In the genomic region with DNA sequence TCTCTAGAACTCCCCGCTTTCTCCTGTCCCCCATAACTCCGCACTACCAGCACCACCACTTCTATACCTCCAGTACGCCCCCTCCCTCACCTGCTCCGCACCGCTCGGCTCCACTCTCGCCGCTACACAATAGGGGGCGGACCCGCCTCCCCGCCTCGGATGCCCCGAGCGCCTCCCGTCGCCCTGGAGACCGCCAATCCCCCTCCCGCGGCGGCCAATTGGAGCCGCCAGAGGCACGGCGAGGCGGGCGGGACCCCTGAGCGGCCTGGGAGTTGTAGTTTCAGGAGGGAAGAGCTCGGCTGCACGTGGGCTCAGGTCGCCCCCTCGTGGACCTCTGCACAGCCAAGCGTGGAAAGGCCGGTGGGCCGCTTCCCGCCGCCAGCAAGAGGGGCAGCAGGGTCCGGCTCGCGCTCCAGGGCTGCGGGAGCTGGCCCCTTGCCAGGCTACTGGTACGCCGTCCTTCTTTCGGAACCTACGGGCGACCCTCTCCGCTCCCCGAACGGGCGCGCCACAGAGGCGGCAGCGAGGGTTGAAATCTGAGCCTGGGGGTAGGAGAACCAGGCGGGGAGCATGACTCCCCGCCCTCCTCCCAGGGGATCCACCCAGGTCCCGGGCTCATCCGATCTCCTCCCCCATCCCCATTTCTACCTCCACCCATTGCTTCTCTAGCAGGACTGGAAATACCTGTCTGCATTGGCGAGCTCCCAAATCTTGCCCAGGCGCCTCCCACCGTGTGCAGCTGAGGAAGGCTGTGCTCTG, we compare ENCODE assay signal across 8 cellular contexts. TPM values are rescaled to one million over a fixed set of nuclear protein-coding genes. Genes with fewer than 3 reads are reported as not detected.
DNase-seq lines count a peak whose midpoint lies in the region; ATAC-seq, FAIRE-seq and TF ChIP-seq lines count a peak whose summit lies in the region.

A gene with protein sequence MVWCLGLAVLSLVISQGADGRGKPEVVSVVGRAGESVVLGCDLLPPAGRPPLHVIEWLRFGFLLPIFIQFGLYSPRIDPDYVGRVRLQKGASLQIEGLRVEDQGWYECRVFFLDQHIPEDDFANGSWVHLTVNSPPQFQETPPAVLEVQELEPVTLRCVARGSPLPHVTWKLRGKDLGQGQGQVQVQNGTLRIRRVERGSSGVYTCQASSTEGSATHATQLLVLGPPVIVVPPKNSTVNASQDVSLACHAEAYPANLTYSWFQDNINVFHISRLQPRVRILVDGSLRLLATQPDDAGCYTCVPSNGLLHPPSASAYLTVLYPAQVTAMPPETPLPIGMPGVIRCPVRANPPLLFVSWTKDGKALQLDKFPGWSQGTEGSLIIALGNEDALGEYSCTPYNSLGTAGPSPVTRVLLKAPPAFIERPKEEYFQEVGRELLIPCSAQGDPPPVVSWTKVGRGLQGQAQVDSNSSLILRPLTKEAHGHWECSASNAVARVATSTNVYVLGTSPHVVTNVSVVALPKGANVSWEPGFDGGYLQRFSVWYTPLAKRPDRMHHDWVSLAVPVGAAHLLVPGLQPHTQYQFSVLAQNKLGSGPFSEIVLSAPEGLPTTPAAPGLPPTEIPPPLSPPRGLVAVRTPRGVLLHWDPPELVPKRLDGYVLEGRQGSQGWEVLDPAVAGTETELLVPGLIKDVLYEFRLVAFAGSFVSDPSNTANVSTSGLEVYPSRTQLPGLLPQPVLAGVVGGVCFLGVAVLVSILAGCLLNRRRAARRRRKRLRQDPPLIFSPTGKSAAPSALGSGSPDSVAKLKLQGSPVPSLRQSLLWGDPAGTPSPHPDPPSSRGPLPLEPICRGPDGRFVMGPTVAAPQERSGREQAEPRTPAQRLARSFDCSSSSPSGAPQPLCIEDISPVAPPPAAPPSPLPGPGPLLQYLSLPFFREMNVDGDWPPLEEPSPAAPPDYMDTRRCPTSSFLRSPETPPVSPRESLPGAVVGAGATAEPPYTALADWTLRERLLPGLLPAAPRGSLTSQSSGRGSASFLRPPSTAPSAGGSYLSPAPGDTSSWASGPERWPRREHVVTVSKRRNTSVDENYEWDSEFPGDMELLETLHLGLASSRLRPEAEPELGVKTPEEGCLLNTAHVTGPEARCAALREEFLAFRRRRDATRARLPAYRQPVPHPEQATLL (minus strand): TSS at position 131 of the 759 bp plus-strand sequence. CDS start 2,159 bp downstream, outside the sequence.

- no peaks in the 10 kb centered on the region for H3K9me3 ChIP-seq in keratinocyte (ENCODE audit: control insufficient read depth, low read depth, low read length)

- TF ChIP-seq CTCF in AG04449 (IDR thresholded peaks at IDR 0.05; ENCODE audit: insufficient read depth, low read length, missing control alignments) (peak; percentile 69), keratinocyte (optimal IDR thresholded peaks at IDR 0.05 in 1 of 3, IDR thresholded peaks at IDR 0.05 in 1 of 3, conservative IDR thresholded peaks at IDR 0.05 in 1 of 3; ENCODE audit: extremely low read depth in 1 of 3, insufficient read depth in 2 of 3, low read length in 3 of 3) (peak; percentile 45 to 76 (median 66))

- H3K9me1 ChIP-seq in keratinocyte (ENCODE audit: control insufficient read depth, extremely low read depth, insufficient read depth, low read length): peaks cover 4% of the 10 kb centered on the region

- peak; percentile 44 for FAIRE-seq in keratinocyte (lab: Jason Lieb, UNC)

- H2AFZ ChIP-seq in keratinocyte (ENCODE audit: control insufficient read depth, low read length): peak within 1 kb of the TSS; percentile 82

- no peaks in the 10 kb centered on the region for H3K36me3 ChIP-seq in keratinocyte (ENCODE audit: control insufficient read depth in 2 of 2, extremely low read depth in 1 of 2, insufficient read depth in 2 of 2, low read length in 2 of 2)

- H3K27ac ChIP-seq in keratinocyte (ENCODE audit: control insufficient read depth, insufficient read depth, low read length): peak within 1 kb of the TSS; percentile 74

- no peaks in the 10 kb centered on the region for H3K79me2 ChIP-seq in keratinocyte (ENCODE audit: control insufficient read depth, insufficient read depth, low read length)

- H4K20me1 ChIP-seq in keratinocyte (ENCODE audit: control insufficient read depth, extremely low read depth, insufficient read depth, low read length): no peaks in the 10 kb centered on the region

- peaks cover 49% of the 10 kb centered on the region for H3K4me1 ChIP-seq in keratinocyte (ENCODE audit: control insufficient read depth, extremely low read depth, insufficient read depth, low read length)

- POLR2A ChIA-PET in AG04449 (lab: Yijun Ruan, JAX): interaction anchor here (1.0 kb wide), 1 partner anchor 14 kb away, joined by 3 read pairs; no protein-coding TSS in a partner anchor

- CTCF ChIA-PET in AG04449 (lab: Yijun Ruan, JAX): interaction anchor here (0.8 to 14.9 kb wide), 9 partner anchors 9 to 135 kb away, joined by 3 to 220 read pairs (median 3); a partner anchor contains a TSS

- peak; percentile 62 for ATAC-seq in GM21423 (IDR thresholded peaks at IDR 0.05; ENCODE audit: unreplicated experiment)
- ATAC-seq in HG03565 (IDR thresholded peaks at IDR 0.05; ENCODE audit: unreplicated experiment): no peak

- no peak for DNase-seq in AG04449 (ENCODE audit: low read depth, low spot score)
- peak; percentile 61 for DNase-seq in NCI-H2029 treated with DMSO at 0.1 percent for 48 hours (lab: John Stamatoyannopoulos, UW)
- peak; percentile 24 for DNase-seq in activated CD4-positive, CD25-positive, alpha-beta regulatory T cell treated with anti-CD3 and anti-CD28 coated beads, Interleukin-2, amount 50 U/mL, for 16 hours (ENCODE audit: low read depth, low spot score)
- DNase-seq in central memory CD4-positive, alpha-beta T cell: peak; percentile 67
- DNase-seq in keratinocyte (ENCODE audit: low read depth, low spot score): peak; percentile 84
- peak in 2 of 3 donors; percentile 35 to 37 for DNase-seq in stimulated activated CD4-positive, alpha-beta T cell treated with anti-CD3 and anti-CD28 coated beads, Interleukin-12 subunit alpha, Interleukin-12 subunit beta, amount 100 ng/mL, for 48 hours (ENCODE audit: low read depth in 2 of 3, low spot score in 1 of 3)

- dilution Hi-C loops in keratinocyte (cut with MboI; ENCODE audit: extremely low pct_ligation_motif_present, low sequenced_read_pairs): no loop called here

- H3K9ac ChIP-seq in keratinocyte (ENCODE audit: control insufficient read depth, extremely low read depth, insufficient read depth, low read length): peak within 1 kb of the TSS; percentile 75

- H3K4me3 ChIP-seq in AG04449 (ENCODE audit: low read depth, low read length) (peak within 1 kb of the TSS; percentile 53), keratinocyte (ENCODE audit: control insufficient read depth in 2 of 3, extremely low read depth in 1 of 3, insufficient read depth in 2 of 3, low read depth in 1 of 3, low read length in 3 of 3) (peak within 1 kb of the TSS; percentile 56 to 83 (median 77))

- no peaks in the 10 kb centered on the region for H3K27me3 ChIP-seq in keratinocyte (ENCODE audit: control insufficient read depth, extremely low read depth, insufficient read depth, low read length)

- peak within 1 kb of the TSS; percentile 92 for H3K4me2 ChIP-seq in keratinocyte (ENCODE audit: control insufficient read depth, extremely low read depth, insufficient read depth, low read depth, low read length)

RNA-seq across cellular contexts. Expression of the gene that starts here (rescaled TPM):
- 4.2 to 6.0 TPM (median 5.8 TPM) in 3 replicates for polyA plus RNA-seq in keratinocyte
- 5.5 TPM for polyA plus RNA-seq in keratinocyte (2011; ENCODE audit: low read depth)
- polyA plus RNA-seq in keratinocyte (2011; cell fraction: cytosol; rRNA removed): 1.5 and 2.8 TPM in 2 replicates
- 16.7 and 20.7 TPM in 2 replicates for polyA plus RNA-seq in keratinocyte (2011; cell fraction: nucleus; rRNA removed)
- polyA plus RNA-seq in keratinocyte (2012; ENCODE audit: low replicate concordance): 6.9 and 11.6 TPM in 2 replicates
- polyA minus RNA-seq in keratinocyte: 5.0 to 11.5 TPM (median 5.9 TPM) in 3 replicates
- 5.8 TPM for polyA minus RNA-seq in keratinocyte (2011; cell fraction: cytosol; rRNA and poly(A)+ RNA removed)
- 13.3 and 13.9 TPM in 2 replicates for polyA minus RNA-seq in keratinocyte (2011; cell fraction: nucleus; rRNA and poly(A)+ RNA removed)
